In genomic region chr9:88805217-88805943, GRCh38 we compare ENCODE assay signal across 22 cellular contexts.
DNase-seq lines count a peak whose midpoint lies in the region; ATAC-seq, FAIRE-seq and TF ChIP-seq lines count a peak whose summit lies in the region.
"Had no signal": no experiment of that assay in that cellular context is flagged by ENCODE, and none has a peak within 500 bp of the region (broad histone marks: within the 10 kb centered on the region; RNA-seq: fewer than 3 reads in every experiment).

No MANE protein-coding gene starts in this region.

- POLR2A ChIA-PET in K562 (lab: Yijun Ruan, JAX): no interaction called here

- 39% methylated on average over 5 of the region's 7 CpGs for WGBS in K562 (ENCODE audit: insufficient coverage, low coverage, missing lambda C conversion rate)

- H3K9me1 ChIP-seq in K562 (ENCODE audit: control insufficient read depth, insufficient read depth, low read length): peaks cover 3% of the 10 kb centered on the region

- no peak overlapping the region for H3K4me3 ChIP-seq in K562
- no peak overlapping the region for H3K4me3 ChIP-seq in right atrium auricular region
- H3K4me3 ChIP-seq in tibial artery: no peak overlapping the region
- H3K4me3 ChIP-seq: BLaER1, GM23248 had no signal

- no peaks in the 10 kb centered on the region for H3K27me3 ChIP-seq in K562 (ENCODE audit: control insufficient read depth in 2 of 2, insufficient read depth in 2 of 2, low read length in 2 of 2)
- H3K27me3 ChIP-seq in right atrium auricular region: no peaks in the 10 kb centered on the region
- no peaks in the 10 kb centered on the region for H3K27me3 ChIP-seq in tibial artery
- H3K27me3 ChIP-seq: BLaER1 had no signal

- H3K4me1 ChIP-seq in K562 (replicated peaks in 1 of 2; ENCODE audit: control insufficient read depth in 2 of 2, insufficient read depth in 2 of 2, low read length in 2 of 2) (peaks cover 3 to 34% of the 10 kb centered on the region in 2 experiments; a peak in 4 of 5 replicates), right atrium auricular region (peaks cover 0 to 30% of the 10 kb centered on the region in 2 donors), tibial artery (peaks cover 0 to 8% (median 2%) of the 10 kb centered on the region in 4 donors)
- H3K4me1 ChIP-seq: BLaER1 had no signal

- CTCF ChIA-PET in K562 (lab: Yijun Ruan, JAX; ENCODE audit: low intra/inter-chr PET ratio): interaction anchor here (0.6 kb wide), 1 partner anchor 644 kb away, joined by 3 read pairs; no protein-coding TSS in a partner anchor

- no peaks in the 10 kb centered on the region for H3K79me2 ChIP-seq in K562 (ENCODE audit: control insufficient read depth, insufficient read depth, low read length)

- no peak for TF ChIP-seq EP300 in K562 (IDR thresholded peaks at IDR 0.05; ENCODE audit: low read length)

- H3K36me3 ChIP-seq in K562 (ENCODE audit: control insufficient read depth, insufficient read depth, low read length) (no peaks in the 10 kb centered on the region), right atrium auricular region (no peaks in the 10 kb centered on the region), tibial artery (no peaks in the 10 kb centered on the region)
- H3K36me3 ChIP-seq: BLaER1 had no signal

- H3K9ac ChIP-seq in K562 (ENCODE audit: insufficient read depth in 1 of 2, low read depth in 2 of 2, low read length in 2 of 2): no peak overlapping the region
- H3K9ac ChIP-seq: BLaER1, GM23248 had no signal

- no peak overlapping the region for H3K27ac ChIP-seq in K562 (ENCODE audit: extremely low read depth, low read depth, low read length)
- peak overlapping the region; percentile 46 to 77 for H3K27ac ChIP-seq in right atrium auricular region
- peak overlapping the region; percentile 9 to 18 for H3K27ac ChIP-seq in tibial artery
- H3K27ac ChIP-seq: BLaER1, GM23248 had no signal

- no peak for ATAC-seq in K562
- ATAC-seq: HepG2, PC-3 had no signal

- no peak for TF ChIP-seq CTCF in K562 (IDR thresholded peaks at IDR 0.05 in 2 of 3, conservative IDR thresholded peaks at IDR 0.05 in 1 of 3; ENCODE audit: insufficient read depth in 2 of 3, low read depth in 1 of 3, low read length in 3 of 3)
- TF ChIP-seq CTCF in right atrium auricular region (IDR thresholded peaks at IDR 0.05): no peak
- TF ChIP-seq CTCF in tibial artery (IDR thresholded peaks at IDR 0.05): no peak

- H2AFZ ChIP-seq in K562 (ENCODE audit: low read depth, low read length): no peak overlapping the region
- H2AFZ ChIP-seq: GM23248 had no signal

- H4K20me1 ChIP-seq in K562 (replicated peaks; ENCODE audit: control insufficient read depth, insufficient read depth, low read length): no peaks in the 10 kb centered on the region
- H4K20me1 ChIP-seq: BLaER1 had no signal

- BruUV-seq in K562 (replicated peaks; lab: Mats Ljungman, UMichigan): no TSS peak

- intact Hi-C loops in K562 (cut with micrococcal nuclease) (no loop called here), cardiac septum (cut with DNase I) (no loop called here), tibial artery (cut with DNase I; ENCODE audit: low total_unique reads) (no loop called here)

- H3K9me3 ChIP-seq in K562 (replicated peaks; ENCODE audit: control insufficient read depth, insufficient read depth, low read depth, low read length) (no peaks in the 10 kb centered on the region), right atrium auricular region (no peaks in the 10 kb centered on the region), tibial artery (no peaks in the 10 kb centered on the region)

- in situ Hi-C loops in K562 (cut with MboI): no loop called here

- no peak overlapping the region for H3K4me2 ChIP-seq in K562 (ENCODE audit: insufficient read depth, low read length)
- H3K4me2 ChIP-seq: BLaER1 had no signal

- peak; percentile 11 for FAIRE-seq in K562 (lab: Jason Lieb, UNC)
- FAIRE-seq: GM18507, HepG2 had no signal

- DNase-seq in K562 (ENCODE audit: extremely low read depth in 1 of 4, low spot score in 3 of 4) (no peak), cardiac septum (ENCODE audit: low spot score) (peak; percentile 22), right atrium auricular region (ENCODE audit: low spot score) (no peak), tibial artery (no peak), NOMO-1 treated with DMSO at 0.1 percent for 48 hours (lab: John Stamatoyannopoulos, UW; ENCODE audit: unreplicated experiment) (no peak), NCI-H345 (lab: John Stamatoyannopoulos, UW) (no peak)
- no peak for DNase-seq in activated effector memory CD4-positive, alpha-beta T cell treated with Interleukin-2 at 50 U/mL for 16 hours
- DNase-seq: CD4-positive, CD25-positive, alpha-beta regulatory T cell; GM23248; H7; Kasumi-1; NCI-H1092 treated with DMSO at 0.1 percent for 48 hours; NCI-H1436; NCI-H187 treated with DMSO at 0.1 percent for 48 hours; NCI-H2171 treated with DMSO at 0.1 percent for 48 hours; NCI-H524 treated with DMSO at 0.1 percent for 48 hours; NCI-H774; PC-3; SHP77 had no signal

- no peak for TF ChIP-seq POLR2A in K562 (conservative IDR thresholded peaks at IDR 0.05)

- no peak for TF ChIP-seq RAD21 in K562 (CRISPR knock-in tag; conservative IDR thresholded peaks at IDR 0.05 in 1 of 2, IDR thresholded peaks at IDR 0.05 in 1 of 2)

TF ChIP-seq in K562, 482 proteins besides CTCF, POLR2A, EP300 and RAD21:
- peak; percentile 75 for TF ChIP-seq ZBTB40 (IDR thresholded peaks at IDR 0.05)
- TF ChIP-seq ZBTB40 (CRISPR knock-in tag; IDR thresholded peaks at IDR 0.05): no peak
- no peak for TF ChIP-seq DMBX1 (CRISPR knock-in tag; IDR thresholded peaks at IDR 0.05; ENCODE audit: borderline replicate concordance)
